Comparison of ENCODE assay signal across 21 cellular contexts in the genomic region with DNA sequence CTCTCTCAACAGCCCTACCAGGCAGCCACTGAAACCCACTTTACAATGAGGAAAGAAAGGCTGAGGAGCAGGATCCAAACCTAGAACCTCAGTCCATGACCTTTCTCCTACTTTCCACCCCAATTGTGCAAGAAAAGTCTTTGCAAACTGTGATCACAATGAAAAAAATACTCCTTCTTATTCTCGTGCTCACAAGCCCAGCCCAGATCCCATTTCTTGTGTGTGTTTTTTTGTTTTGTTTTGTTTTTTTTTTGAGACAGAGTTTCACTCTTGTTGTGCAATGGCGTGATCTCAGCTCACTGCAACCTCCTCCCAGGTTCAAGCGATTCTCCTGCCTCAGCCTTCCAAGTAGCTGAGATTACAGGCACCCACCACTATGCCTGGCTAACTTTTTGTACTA.
DNase-seq lines count a peak whose midpoint lies in the region; ATAC-seq and TF ChIP-seq lines count a peak whose summit lies in the region.
"Had no signal": no experiment of that assay in that cellular context is flagged by ENCODE, and none has a peak within 500 bp of the region (broad histone marks: within the 10 kb centered on the region; RNA-seq: fewer than 3 reads in every experiment).

No MANE protein-coding gene starts in this region.

- no peak overlapping the region for H4K8ac ChIP-seq in mesendoderm (ENCODE audit: low read depth, low read length)

- H3K18ac ChIP-seq in mesendoderm (ENCODE audit: low read length), result no peak overlapping the region

- H3K27me3 ChIP-seq in BE2C, result no peaks in the 10 kb centered on the region
- H3K27me3 ChIP-seq in right lobe of liver, result no peaks in the 10 kb centered on the region
- no peaks in the 10 kb centered on the region for H3K27me3 ChIP-seq in mesendoderm (ENCODE audit: insufficient read depth, low read length, poor library complexity)
- H3K27me3 ChIP-seq: testis had no signal

- DNase-seq in BE2C (peak; percentile 3), LHCN-M2 (ENCODE audit: low read depth) (peak; percentile 17), fibroblast of gingiva (ENCODE audit: low read depth) (peak; percentile 50), right lobe of liver (no peak), ureter (ENCODE audit: low spot score) (no peak), mesendoderm (no peak)
- DNase-seq in stimulated activated CD4-positive, alpha-beta T cell treated with anti-CD3 and anti-CD28 coated beads, Interleukin-1b, Interleukin-23, amount 100 ng/mL, for 48 hours, result no peak
- DNase-seq in activated naive CD8-positive, alpha-beta T cell treated with anti-CD3 and anti-CD28 coated beads for 36 hours, result no peak
- DNase-seq: ACHN; activated CD4-positive, alpha-beta T cell treated with anti-CD3 and anti-CD28 coated beads for 36 hours; activated naive CD8-positive, alpha-beta T cell treated with anti-CD3 and anti-CD28 coated beads, Interleukin-2, amount 10 ng/mL, durations not matched to agents 7 days and 5 days; CD4-positive, alpha-beta T cell; DMS53; MM.1S; NCI-H146; NCI-H2171 treated with DMSO at 0.1 percent for 48 hours; NCI-H526; retina; testis had no signal

- no peak overlapping the region for H3K4me2 ChIP-seq in mesendoderm (ENCODE audit: low read length)

- no peaks in the 10 kb centered on the region for H3K79me1 ChIP-seq in mesendoderm (ENCODE audit: low read length)

- H3K4ac ChIP-seq in mesendoderm (ENCODE audit: low read depth, low read length), result no peak overlapping the region

- intact Hi-C loops in right lobe of liver (cut with DNase I), result no loop called here

- no peaks in the 10 kb centered on the region for H3K4me1 Mint-ChIP-seq in activated naive CD8-positive, alpha-beta T cell treated with anti-CD3 and anti-CD28 coated beads for 36 hours
- H3K4me1 Mint-ChIP-seq: activated CD4-positive, alpha-beta T cell treated with anti-CD3 and anti-CD28 coated beads for 36 hours had no signal

- no peak overlapping the region for H3K27ac Mint-ChIP-seq in activated naive CD8-positive, alpha-beta T cell treated with anti-CD3 and anti-CD28 coated beads for 36 hours
- H3K27ac Mint-ChIP-seq: activated CD4-positive, alpha-beta T cell treated with anti-CD3 and anti-CD28 coated beads for 36 hours; activated naive CD8-positive, alpha-beta T cell treated with anti-CD3 and anti-CD28 coated beads, Interleukin-2, amount 10 ng/mL, durations not matched to agents 7 days and 5 days; CD4-positive, alpha-beta T cell; dendritic cell treated with granulocyte-macrophage colony-stimulating factor and Interleukin-4, amounts not matched to agents 40 ng/mL and 50 ng/mL, for 4 days had no signal

- H3K4me3 ChIP-seq in BE2C (ENCODE audit: low read depth, low read length) (no peak overlapping the region), right lobe of liver (no peak overlapping the region), mesendoderm (ENCODE audit: low read length) (no peak overlapping the region)
- H3K4me3 ChIP-seq: GM12878, testis had no signal

- no peak overlapping the region for H3K9ac ChIP-seq in mesendoderm (ENCODE audit: low read length)

- TF ChIP-seq POLR2A in right lobe of liver (IDR thresholded peaks at IDR 0.05), result no peak

- H3K27me3 Mint-ChIP-seq in activated naive CD8-positive, alpha-beta T cell treated with anti-CD3 and anti-CD28 coated beads for 36 hours, result peaks cover 7% of the 10 kb centered on the region
- H3K27me3 Mint-ChIP-seq: activated CD4-positive, alpha-beta T cell treated with anti-CD3 and anti-CD28 coated beads for 36 hours; CD4-positive, alpha-beta T cell had no signal

- no peaks in the 10 kb centered on the region for H3K36me3 ChIP-seq in BE2C
- no peaks in the 10 kb centered on the region for H3K36me3 ChIP-seq in right lobe of liver
- no peaks in the 10 kb centered on the region for H3K36me3 ChIP-seq in mesendoderm (ENCODE audit: control insufficient read depth, insufficient read depth, low read length)

- H2BK15ac ChIP-seq in mesendoderm (replicated peaks; ENCODE audit: low read depth), result no peak overlapping the region

- H3K27ac ChIP-seq in right lobe of liver, result no peak overlapping the region
- no peak overlapping the region for H3K27ac ChIP-seq in mesendoderm (ENCODE audit: low read depth, low read length)
- H3K27ac ChIP-seq: testis had no signal

- no peak overlapping the region for H4K5ac ChIP-seq in mesendoderm (ENCODE audit: low read length)

- peak in 3 of 4 donors; percentile 13 to 60 (median 27) for ATAC-seq in right lobe of liver
- ATAC-seq: activated CD4-positive, alpha-beta T cell treated with anti-CD3 and anti-CD28 coated beads for 36 hours; GM12878 had no signal

- H3K9me3 ChIP-seq in BE2C (no peaks in the 10 kb centered on the region), right lobe of liver (no peaks in the 10 kb centered on the region)
- H3K9me3 ChIP-seq: testis had no signal

- H3K4me3 Mint-ChIP-seq in activated naive CD8-positive, alpha-beta T cell treated with anti-CD3 and anti-CD28 coated beads for 36 hours, result no peak overlapping the region
- H3K4me3 Mint-ChIP-seq: activated CD4-positive, alpha-beta T cell treated with anti-CD3 and anti-CD28 coated beads for 36 hours; activated naive CD8-positive, alpha-beta T cell treated with anti-CD3 and anti-CD28 coated beads, Interleukin-2, amount 10 ng/mL, durations not matched to agents 7 days and 5 days; CD4-positive, alpha-beta T cell; dendritic cell treated with granulocyte-macrophage colony-stimulating factor and Interleukin-4, amounts not matched to agents 40 ng/mL and 50 ng/mL, for 4 days had no signal

- no peak overlapping the region for H2BK5ac ChIP-seq in mesendoderm (ENCODE audit: low read length)

- H3K36me3 Mint-ChIP-seq in activated naive CD8-positive, alpha-beta T cell treated with anti-CD3 and anti-CD28 coated beads for 36 hours, result no peaks in the 10 kb centered on the region
- H3K36me3 Mint-ChIP-seq: activated naive CD8-positive, alpha-beta T cell treated with anti-CD3 and anti-CD28 coated beads, Interleukin-2, amount 10 ng/mL, durations not matched to agents 7 days and 5 days had no signal

- WGBS in right lobe of liver (ENCODE audit: insufficient coverage, low coverage, low lambda C conversion rate, missing lambda C conversion rate), result 31% methylated on average over 3 of the region's 3 CpGs
- no CpG with 5 or more reads among the region's 3 CpGs for WGBS in mesendoderm (ENCODE audit: extremely low coverage, insufficient coverage, low lambda C conversion rate)

- no peak overlapping the region for H2AK5ac ChIP-seq in mesendoderm (ENCODE audit: low read length)

- H3K56ac ChIP-seq in mesendoderm (ENCODE audit: low read length), result no peak overlapping the region

- H3K4me1 ChIP-seq in BE2C (peaks cover 18% of the 10 kb centered on the region), right lobe of liver (peaks cover 0 to 24% (median 7%) of the 10 kb centered on the region in 4 donors), mesendoderm (ENCODE audit: control insufficient read depth, low read depth, low read length) (no peaks in the 10 kb centered on the region)

- no peaks in the 10 kb centered on the region for H3K79me2 ChIP-seq in mesendoderm (ENCODE audit: control insufficient read depth, insufficient read depth, low read length)

- no peak overlapping the region for H3K23ac ChIP-seq in mesendoderm (ENCODE audit: low read length)

- H3K9me3 Mint-ChIP-seq in activated naive CD8-positive, alpha-beta T cell treated with anti-CD3 and anti-CD28 coated beads for 36 hours, result no peaks in the 10 kb centered on the region
- H3K9me3 Mint-ChIP-seq: CD4-positive, alpha-beta T cell; dendritic cell treated with granulocyte-macrophage colony-stimulating factor and Interleukin-4, amounts not matched to agents 40 ng/mL and 50 ng/mL, for 4 days had no signal

- TF ChIP-seq CTCF in BE2C (IDR thresholded peaks at IDR 0.05; ENCODE audit: low read depth, low read length), result no peak
- TF ChIP-seq CTCF in right lobe of liver (IDR thresholded peaks at IDR 0.05), result no peak

- H2BK120ac ChIP-seq in mesendoderm (ENCODE audit: low read depth, low read length), result no peak overlapping the region

Comparison
In these comparisons a context has a peak if more than half of its experiments do, and no peak if none do; other contexts are left out.
1. DNase-seq: peak in BE2C (single experiment), LHCN-M2 (single experiment) and fibroblast of gingiva (single experiment); none in right lobe of liver (0 of 3), stimulated activated CD4-positive, alpha-beta T cell treated with anti-CD3 and anti-CD28 coated beads, Interleukin-1b, Interleukin-23, amount 100 ng/mL, for 48 hours (single experiment), activated naive CD8-positive, alpha-beta T cell treated with anti-CD3 and anti-CD28 coated beads for 36 hours (single experiment), ureter (single experiment) and mesendoderm (single experiment).